Comparison of ENCODE assay signal across 8 cellular contexts in the genomic region with DNA sequence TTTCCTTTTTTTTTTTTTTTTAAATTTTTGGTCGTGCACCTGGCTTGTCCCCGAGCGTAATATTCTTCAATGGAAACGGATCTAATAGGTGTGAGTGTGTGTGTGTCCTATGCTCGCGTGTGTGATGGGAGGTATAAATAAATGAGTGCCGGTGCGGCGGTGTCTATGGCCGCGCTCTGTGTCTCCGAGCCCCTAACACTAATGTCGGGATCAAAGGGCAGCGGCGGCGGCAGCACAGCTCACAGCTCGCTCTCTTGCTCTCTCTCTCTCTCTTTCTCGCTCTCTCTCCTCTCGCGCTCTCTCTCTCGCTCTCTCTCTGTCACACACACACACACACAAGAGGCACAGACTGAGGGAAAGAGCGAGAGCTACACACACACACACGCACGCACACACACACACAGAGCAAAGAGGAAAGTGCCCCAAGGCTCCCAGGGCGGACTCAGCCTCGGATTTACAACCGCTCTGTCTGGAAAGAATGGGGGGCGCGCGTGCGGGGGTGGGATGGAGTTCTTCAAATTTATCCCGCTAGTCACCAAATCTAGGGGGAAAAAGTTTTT. TPM values are rescaled to one million over a fixed set of nuclear protein-coding genes. Genes with fewer than 3 reads are reported as not detected.
DNase-seq lines count a peak whose midpoint lies in the region; ATAC-seq, FAIRE-seq and TF ChIP-seq lines count a peak whose summit lies in the region.

A gene with protein sequence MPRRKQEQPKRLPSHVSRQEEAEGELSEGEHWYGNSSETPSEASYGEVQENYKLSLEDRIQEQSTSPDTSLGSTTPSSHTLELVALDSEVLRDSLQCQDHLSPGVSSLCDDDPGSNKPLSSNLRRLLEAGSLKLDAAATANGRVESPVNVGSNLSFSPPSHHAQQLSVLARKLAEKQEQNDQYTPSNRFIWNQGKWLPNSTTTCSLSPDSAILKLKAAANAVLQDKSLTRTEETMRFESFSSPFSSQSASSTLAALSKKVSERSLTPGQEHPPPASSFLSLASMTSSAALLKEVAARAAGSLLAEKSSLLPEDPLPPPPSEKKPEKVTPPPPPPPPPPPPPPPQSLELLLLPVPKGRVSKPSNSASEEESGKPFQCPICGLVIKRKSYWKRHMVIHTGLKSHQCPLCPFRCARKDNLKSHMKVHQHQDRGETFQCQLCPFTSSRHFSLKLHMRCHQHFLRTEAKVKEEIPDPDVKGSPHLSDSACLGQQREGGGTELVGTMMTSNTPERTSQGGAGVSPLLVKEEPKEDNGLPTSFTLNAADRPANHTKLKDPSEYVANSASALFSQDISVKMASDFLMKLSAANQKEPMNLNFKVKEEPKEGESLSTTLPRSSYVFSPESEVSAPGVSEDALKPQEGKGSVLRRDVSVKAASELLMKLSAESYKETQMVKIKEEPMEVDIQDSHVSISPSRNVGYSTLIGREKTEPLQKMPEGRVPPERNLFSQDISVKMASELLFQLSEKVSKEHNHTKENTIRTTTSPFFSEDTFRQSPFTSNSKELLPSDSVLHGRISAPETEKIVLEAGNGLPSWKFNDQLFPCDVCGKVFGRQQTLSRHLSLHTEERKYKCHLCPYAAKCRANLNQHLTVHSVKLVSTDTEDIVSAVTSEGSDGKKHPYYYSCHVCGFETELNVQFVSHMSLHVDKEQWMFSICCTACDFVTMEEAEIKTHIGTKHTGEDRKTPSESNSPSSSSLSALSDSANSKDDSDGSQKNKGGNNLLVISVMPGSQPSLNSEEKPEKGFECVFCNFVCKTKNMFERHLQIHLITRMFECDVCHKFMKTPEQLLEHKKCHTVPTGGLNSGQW (minus strand): TSS at position 206 of the 560 bp plus-strand sequence. CDS start 416 bp downstream, outside the sequence.

- H3K4me1 ChIP-seq in GM23338 (ENCODE audit: insufficient read depth) (peaks cover 31% of the 10 kb centered on the region), mammary epithelial cell (ENCODE audit: insufficient read depth, low read length) (peaks cover 20% of the 10 kb centered on the region), small intestine (ENCODE audit: control insufficient read depth in 2 of 2, insufficient read depth in 1 of 2, low read depth in 1 of 2, low read length in 1 of 2) (peaks cover 0 to 5% of the 10 kb centered on the region in 2 donors)

- H3K36me3 ChIP-seq in GM23338 (ENCODE audit: insufficient read depth) (no peaks in the 10 kb centered on the region), WERI-Rb-1 (no peaks in the 10 kb centered on the region), mammary epithelial cell (ENCODE audit: insufficient read depth, low read length) (no peaks in the 10 kb centered on the region), small intestine (ENCODE audit: control insufficient read depth in 2 of 2, insufficient read depth in 2 of 2, low read length in 2 of 2) (no peaks in the 10 kb centered on the region)

- peaks cover 33% of the 10 kb centered on the region for H3K4me1 Mint-ChIP-seq in GM23338

- H3K9me2 ChIP-seq in GM23338 (ENCODE audit: insufficient read depth) = no peaks in the 10 kb centered on the region

- H3K27ac Mint-ChIP-seq in GM23338 = peak within 1 kb of the TSS; percentile 99

- H3K79me2 ChIP-seq in GM23338 (replicated peaks; ENCODE audit: insufficient read depth) (peaks cover 30% of the 10 kb centered on the region), mammary epithelial cell (ENCODE audit: insufficient read depth, low read length) (peaks cover 41% of the 10 kb centered on the region)

- no peak for FAIRE-seq in small intestine (lab: Jason Lieb, UNC)

- H3K36me3 Mint-ChIP-seq in GM23338 (ENCODE audit: low read depth) = peaks cover 3% of the 10 kb centered on the region; the same call in 2 of the 3 replicates

- peak within 1 kb of the TSS; percentile 75 for H3K4me2 ChIP-seq in GM23338
- H3K4me2 ChIP-seq in mammary epithelial cell (ENCODE audit: insufficient read depth, low read depth, low read length) = peak within 1 kb of the TSS; percentile 93

- H3K9ac ChIP-seq in mammary epithelial cell (ENCODE audit: insufficient read depth, low read length) = peak within 1 kb of the TSS; percentile 98

- H2AFZ ChIP-seq in GM23338 = peak within 1 kb of the TSS; percentile 1; the same call in 1 of the 2 replicates
- H2AFZ ChIP-seq in mammary epithelial cell (ENCODE audit: low read depth, low read length) = peak within 1 kb of the TSS; percentile 98

- H3K9me3 ChIP-seq in WERI-Rb-1 (ENCODE audit: severe bottlenecking) = no peaks in the 10 kb centered on the region
- no peaks in the 10 kb centered on the region for H3K9me3 ChIP-seq in mammary epithelial cell (replicated peaks; ENCODE audit: insufficient read depth, low read length)
- H3K9me3 ChIP-seq in small intestine (ENCODE audit: control insufficient read depth, low read depth) = no peaks in the 10 kb centered on the region

- H3F3A ChIP-seq in GM23338 (replicated peaks; ENCODE audit: low read depth) = no peaks in the 10 kb centered on the region

- intact Hi-C loops in mammary epithelial cell (cut with micrococcal nuclease) = loop anchor here (1.0 to 10.0 kb wide), 7 partner anchors 17 to 976 kb away; a partner anchor contains a TSS

- DNase-seq in EL (peak; percentile 65), GM23338 (ENCODE audit: low spot score) (peak; percentile 80), NCI-H1092 (lab: John Stamatoyannopoulos, UW) (peak; percentile 61), WERI-Rb-1 (peak; percentile 68), mammary epithelial cell (peak; percentile 78), iPS-NIHi7 (ENCODE audit: extremely low spot score) (peak; percentile 41), small intestine (peak; percentile 83)
- DNase-seq in NK-92 treated with Interleukin-12 subunit alpha and Interleukin-12 subunit beta, amount 100 ng/mL, for 24 hours (lab: John Stamatoyannopoulos, UW) = no peak

- no peaks in the 10 kb centered on the region; the same call in 1 of the 2 replicates for H4K20me1 ChIP-seq in GM23338 (replicated peaks; ENCODE audit: insufficient read depth)
- H4K20me1 ChIP-seq in mammary epithelial cell (ENCODE audit: insufficient read depth, low read length) = no peaks in the 10 kb centered on the region

- H3K27ac ChIP-seq in GM23338 (ENCODE audit: low read depth) = peak within 1 kb of the TSS; percentile 97
- peak within 1 kb of the TSS; percentile 96 for H3K27ac ChIP-seq in WERI-Rb-1
- H3K27ac ChIP-seq in mammary epithelial cell (ENCODE audit: insufficient read depth, low read depth, low read length) = peak within 1 kb of the TSS; percentile 90
- H3K27ac ChIP-seq in small intestine (ENCODE audit: low read depth in 1 of 2, low read length in 1 of 2) = peak within 1 kb of the TSS; percentile 78 to 97

- in situ Hi-C loops in mammary epithelial cell (cut with MboI; ENCODE audit: low sequenced_read_pairs in 2 of 2) = no loop called here

- H3K9me3 Mint-ChIP-seq in GM23338 = peaks cover 2% of the 10 kb centered on the region; the same call in 2 of the 3 replicates

- H3K27me3 ChIP-seq in GM23338 (ENCODE audit: insufficient read depth) (no peaks in the 10 kb centered on the region), WERI-Rb-1 (ENCODE audit: insufficient read depth, low read depth, severe bottlenecking) (no peaks in the 10 kb centered on the region), mammary epithelial cell (ENCODE audit: insufficient read depth, low read length) (no peaks in the 10 kb centered on the region), small intestine (ENCODE audit: control insufficient read depth in 2 of 2, insufficient read depth in 2 of 2, low read length in 2 of 2) (no peaks in the 10 kb centered on the region)

- H3K4me3 Mint-ChIP-seq in GM23338 = peak within 1 kb of the TSS; percentile 94

- BruUV-seq in mammary epithelial cell (replicated peaks; lab: Mats Ljungman, UMichigan) = no TSS peak

- TF ChIP-seq CTCF in GM23338 (conservative IDR thresholded peaks at IDR 0.05; ENCODE audit: low read depth in 2 of 2) (no peak), WERI-Rb-1 (IDR thresholded peaks at IDR 0.05; ENCODE audit: low read depth, low read length) (no peak), mammary epithelial cell (conservative IDR thresholded peaks at IDR 0.05 in 1 of 2, IDR thresholded peaks at IDR 0.05 in 1 of 2; ENCODE audit: extremely low read depth in 1 of 2, insufficient read depth in 1 of 2, low read depth in 1 of 2, low read length in 2 of 2) (no peak)

- peak within 1 kb of the TSS; percentile 88 for H3K4me3 ChIP-seq in GM23338
- peak within 1 kb of the TSS; percentile 97 for H3K4me3 ChIP-seq in WERI-Rb-1 (ENCODE audit: low read depth, low read length)
- H3K4me3 ChIP-seq in mammary epithelial cell (replicated peaks in 1 of 3; ENCODE audit: insufficient read depth in 1 of 3, low read depth in 2 of 3, low read length in 3 of 3) = peak within 1 kb of the TSS; percentile 84 to 92 (median 85)
- peak within 1 kb of the TSS; percentile 72 to 92 for H3K4me3 ChIP-seq in small intestine (ENCODE audit: low read depth in 1 of 2, low read length in 2 of 2)

- WGBS in mammary epithelial cell (ENCODE audit: low coverage, missing lambda C conversion rate) = 1% methylated on average over 17 of the region's 32 CpGs
- 0 to 1% (median 1%) methylated on average over 27 to 32 of the region's 32 CpGs for WGBS in small intestine, 3 donors

- H3K27me3 Mint-ChIP-seq in GM23338 (ENCODE audit: insufficient read depth, low read depth, poor library complexity) = peaks cover 18% of the 10 kb centered on the region

- dilution Hi-C loops in mammary epithelial cell (cut with HindIII; ENCODE audit: low sequenced_read_pairs) = no loop called here

- ATAC-seq in GM23338 = peak; percentile 43

- CTCF ChIA-PET in mammary epithelial cell (lab: Charles Lee; ENCODE audit: low non-redundant PET) = interaction anchor here (0.6 to 0.7 kb wide), 2 partner anchors 54 to 163 kb away, joined by 3 to 5 read pairs; no protein-coding TSS in a partner anchor

TF ChIP-seq in GM23338, 12 proteins besides CTCF, POLR2A, EP300 and RAD21:
- TF ChIP-seq CREB1 (CRISPR knock-in tag; IDR thresholded peaks at IDR 0.05; ENCODE audit: low read depth) (peak; percentile 49; the same call in 1 of the 2 replicates), EZH2 (IDR thresholded peaks at IDR 0.05; ENCODE audit: low read depth, unreplicated experiment) (no peak), POLR2AphosphoS5 (IDR thresholded peaks at IDR 0.05; ENCODE audit: low read depth) (peak; percentile 67)

RNA-seq across cellular contexts. Expression of the gene that starts here (rescaled TPM):
- total RNA-seq in GM23338 (2014; rRNA removed; shearing (Covaris generic)) = 33.1 and 34.1 TPM in 2 replicates
- 19.9 and 20.3 TPM in 2 replicates for polyA plus RNA-seq in GM23338 (2016; fragmentation: Nextera tagmentation; extraction: Ambion mirVana)
- 10 to 100 TPM; 14.5 to 18.2 TPM for total RNA-seq in mammary epithelial cell
- 9.9 TPM for polyA plus RNA-seq in mammary epithelial cell
- polyA minus RNA-seq in mammary epithelial cell = 17.1 TPM
- polyA plus RNA-seq in small intestine = 1 to 10 TPM; 3.5 to 7.8 (median 7.1) TPM
